Comparison of ENCODE assay signal across 11 cellular contexts in the genomic region with DNA sequence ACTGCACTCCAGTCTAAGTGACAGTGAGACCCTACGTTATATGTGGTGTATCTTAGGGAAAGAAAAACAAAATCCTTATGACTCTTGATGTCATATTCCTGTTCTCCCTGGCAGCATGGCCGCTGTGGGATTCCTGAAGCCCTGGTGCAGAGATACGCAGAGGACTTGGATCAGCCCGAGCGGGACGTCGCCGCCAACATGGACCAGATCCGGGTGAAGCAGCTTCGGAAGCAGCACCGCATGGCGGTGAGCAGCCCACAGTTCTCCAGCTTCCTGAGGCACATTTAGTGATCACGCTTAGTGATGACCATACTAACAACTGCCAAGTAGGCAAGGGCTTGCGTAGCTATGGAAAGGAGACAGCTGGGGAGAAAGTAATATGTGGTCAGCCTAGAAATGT.
"Had no signal": no experiment of that assay in that cellular context is flagged by ENCODE, and none has a peak within 500 bp of the region (broad histone marks: within the 10 kb centered on the region; RNA-seq: fewer than 3 reads in every experiment).

No MANE protein-coding gene starts in this region.

- FAIRE-seq: H1, H54 had no signal

- H3K4me3 Mint-ChIP-seq: GM23338, H9, HFFc6 had no signal

- H3K27ac Mint-ChIP-seq: GM23338, H9, HFFc6 had no signal

- H3K4me2 ChIP-seq: GM23338 had no signal

- H3K9me3 Mint-ChIP-seq: GM23338, H9, HFFc6 had no signal

- H3K4me1 ChIP-seq: HAP-1 had no signal

- H3K9me3 ChIP-seq: HAP-1 had no signal

- H3K9ac ChIP-seq: GM23248 had no signal

- H2AFZ ChIP-seq: GM23248, GM23338 had no signal

- ATAC-seq: GM23338, HCT116 had no signal

- H3K4me3 ChIP-seq: GM23248, GM23338, HAP-1 had no signal

- DNase-seq: GM23248, GOT3, H7, H9, HCEC 1CT, HFFc6 had no signal

- H3K27ac ChIP-seq: GM23248 had no signal
